ENCODE assay signal across 17 cellular contexts in genomic region chr4:6516281-6516680, GRCh38. TPM values are rescaled to one million over a fixed set of nuclear protein-coding genes. Genes with fewer than 3 reads are reported as not detected.
DNase-seq lines count a peak whose midpoint lies in the region; ATAC-seq and TF ChIP-seq lines count a peak whose summit lies in the region.
"Had no signal": no experiment of that assay in that cellular context is flagged by ENCODE, and none has a peak within 500 bp of the region (broad histone marks: within the 10 kb centered on the region; RNA-seq: fewer than 3 reads in every experiment).

No MANE protein-coding gene starts in this region.

- H3K4me3 ChIP-seq in left ventricle myocardium inferior = no peak overlapping the region
- no peak overlapping the region for H3K4me3 ChIP-seq in right atrium auricular region
- H3K4me3 ChIP-seq in BE2C (ENCODE audit: low read depth, low read length) = no peak overlapping the region
- H3K4me3 ChIP-seq: GM23338, HAP-1 had no signal

- H3K4me1 ChIP-seq in left ventricle myocardium inferior (peaks cover 4% of the 10 kb centered on the region), right atrium auricular region (no peaks in the 10 kb centered on the region), BE2C (no peaks in the 10 kb centered on the region)
- H3K4me1 ChIP-seq: HAP-1 had no signal

- intact Hi-C loops in left ventricle myocardium inferior (cut with micrococcal nuclease) (no loop called here), Right ventricle myocardium superior (cut with DNase I) (no loop called here), posterior vena cava (cut with DNase I) (no loop called here)

- H3K27ac ChIP-seq in left ventricle myocardium inferior (replicated peaks) (peak overlapping the region; percentile 48), right atrium auricular region (peak overlapping the region; percentile 12 to 53)

- peaks cover 26% of the 10 kb centered on the region for H3K9me3 ChIP-seq in left ventricle myocardium inferior (replicated peaks)
- peaks cover 0 to 5% of the 10 kb centered on the region in 2 donors for H3K9me3 ChIP-seq in right atrium auricular region
- no peaks in the 10 kb centered on the region for H3K9me3 ChIP-seq in BE2C
- H3K9me3 ChIP-seq: HAP-1 had no signal

- no peak for ATAC-seq in Right ventricle myocardium superior (ENCODE audit: poor library complexity)
- ATAC-seq: CD8-positive, alpha-beta T cell; GM23338; HepG2 had no signal

- DNase-seq in left ventricle myocardium inferior (no peak), Right ventricle myocardium superior (no peak), right atrium auricular region (ENCODE audit: low spot score) (no peak), posterior vena cava (ENCODE audit: low spot score) (peak; percentile 54), BE2C (no peak), 8988T (no peak)
- DNase-seq in activated naive CD4-positive, alpha-beta T cell (lab: John Stamatoyannopoulos, UW) = no peak
- DNase-seq: ACHN; CD8-positive, alpha-beta T cell; COR-L47; DMS153; DMS79 treated with DMSO at 0.1 percent for 48 hours; EL had no signal

- no peak for TF ChIP-seq CTCF in left ventricle myocardium inferior (IDR thresholded peaks at IDR 0.05; ENCODE audit: borderline replicate concordance)
- no peak for TF ChIP-seq CTCF in right atrium auricular region (IDR thresholded peaks at IDR 0.05)
- TF ChIP-seq CTCF in BE2C (IDR thresholded peaks at IDR 0.05; ENCODE audit: low read depth, low read length) = no peak

- H3K36me3 ChIP-seq in left ventricle myocardium inferior (no peaks in the 10 kb centered on the region), right atrium auricular region (no peaks in the 10 kb centered on the region), BE2C (no peaks in the 10 kb centered on the region)
- H3K36me3 ChIP-seq: HAP-1 had no signal

- peaks cover 18% of the 10 kb centered on the region for H3K27me3 ChIP-seq in left ventricle myocardium inferior (ENCODE audit: low read depth)
- no peaks in the 10 kb centered on the region for H3K27me3 ChIP-seq in right atrium auricular region
- no peaks in the 10 kb centered on the region for H3K27me3 ChIP-seq in BE2C

RNA-seq across cellular contexts. Expression of gene PPP2R2C, which starts 43.9 kb away (rescaled TPM):
- total RNA-seq in left ventricle myocardium inferior (9.7 TPM), Right ventricle myocardium superior (8.1 TPM), right atrium auricular region (1 to 10 TPM; 4.6 to 5.7 TPM), posterior vena cava (10 to 100 TPM in 1 of 2 donors, 1 to 10 TPM in 1; 3.9 to 18.3 TPM)
- 0.57 TPM for polyA plus RNA-seq in BE2C (2012; ENCODE audit: insufficient read depth, insufficient read length, low read depth)
- total RNA-seq: CD8-positive, alpha-beta T cell had no signal
- polyA plus RNA-seq: CD14-positive monocyte had no signal

RNA-seq across cellular contexts. Expression of gene MAN2B2, which starts 58.7 kb away (rescaled TPM):
- total RNA-seq in left ventricle myocardium inferior (18.5 TPM), Right ventricle myocardium superior (17.3 TPM), right atrium auricular region (10 to 100 TPM; 23.7 to 25.5 TPM), posterior vena cava (10 to 100 TPM; 23.7 to 36.3 TPM)
- polyA plus RNA-seq in BE2C (2012; ENCODE audit: insufficient read depth, insufficient read length, low read depth) = 1.9 TPM
